Comparison of ENCODE assay signal across 23 cellular contexts in genomic region chr5:166356096-166356495, GRCh38.
DNase-seq lines count a peak whose midpoint lies in the region; ATAC-seq and TF ChIP-seq lines count a peak whose summit lies in the region.
"Had no signal": no experiment of that assay in that cellular context is flagged by ENCODE, and none has a peak within 500 bp of the region (broad histone marks: within the 10 kb centered on the region; RNA-seq: fewer than 3 reads in every experiment).

No MANE protein-coding gene starts in this region.

- no peak overlapping the region for H2BK12ac ChIP-seq in mesenchymal stem cell (ENCODE audit: low read length in 2 of 2)

- H3K9me3 ChIP-seq in mesenchymal stem cell (ENCODE audit: control insufficient read depth, low read length) = peaks cover 13% of the 10 kb centered on the region
- H3K9me3 ChIP-seq: A549; BE2C; BLaER1 treated with 17β-estradiol and CSF1 and Interleukin-3, amounts not matched to agents 10 nM and 100 nM had no signal

- no peak overlapping the region for H3K23ac ChIP-seq in mesenchymal stem cell (ENCODE audit: low read length in 2 of 2)

- intact Hi-C loops in activated CD4-positive, alpha-beta memory T cell treated with anti-CD3 and anti-CD28 coated beads for 36 hours (cut with micrococcal nuclease) = no loop called here

- no peak overlapping the region for H3K4me2 ChIP-seq in mesenchymal stem cell (ENCODE audit: low read length, poor library complexity, severe bottlenecking)
- H3K4me2 ChIP-seq: A549; BLaER1 treated with 17β-estradiol and CSF1 and Interleukin-3, amounts not matched to agents 10 nM and 100 nM; GM23338 had no signal

- no peak overlapping the region for H2BK15ac ChIP-seq in mesenchymal stem cell (ENCODE audit: low read depth, poor library complexity, severe bottlenecking)

- no peak overlapping the region for H3K4me3 Mint-ChIP-seq in glutamatergic neuron (ENCODE audit: unreplicated experiment)
- H3K4me3 Mint-ChIP-seq in nephron progenitor cell = no peak overlapping the region
- no peak overlapping the region for H3K4me3 Mint-ChIP-seq in activated T-cell treated with anti-CD3 and anti-CD28 coated beads, Interleukin-2, amount 50 U/mL, for 72 hours
- no peak overlapping the region for H3K4me3 Mint-ChIP-seq in activated CD4-positive, alpha-beta memory T cell treated with anti-CD3 and anti-CD28 coated beads for 36 hours
- H3K4me3 Mint-ChIP-seq: CD14-positive monocyte; CD4-positive, alpha-beta T cell; CD8-positive, alpha-beta memory T cell; GM23338; H9 had no signal

- 49% methylated on average over 3 of the region's 5 CpGs for WGBS in mesenchymal stem cell

- H4K91ac ChIP-seq in mesenchymal stem cell (ENCODE audit: low read length) = no peak overlapping the region

- no peak overlapping the region for H2AK5ac ChIP-seq in mesenchymal stem cell (ENCODE audit: low read length, severe bottlenecking)

- no peak overlapping the region for H3K4me3 ChIP-seq in mesenchymal stem cell (ENCODE audit: insufficient read depth in 1 of 2, low read depth in 1 of 2, low read length in 2 of 2)
- H3K4me3 ChIP-seq: A549; BLaER1 treated with 17β-estradiol and CSF1 and Interleukin-3, amounts not matched to agents 10 nM and 100 nM; GM23338 had no signal

- H4K8ac ChIP-seq in mesenchymal stem cell (ENCODE audit: low read length) = no peak overlapping the region

- H3K4ac ChIP-seq in mesenchymal stem cell (ENCODE audit: low read depth in 1 of 2, low read length in 2 of 2) = no peak overlapping the region

- no peak overlapping the region for H3K14ac ChIP-seq in mesenchymal stem cell (ENCODE audit: low read length in 2 of 2)

- peak overlapping the region; percentile 34 for H2BK120ac ChIP-seq in mesenchymal stem cell (ENCODE audit: low read depth, low read length)

- no peaks in the 10 kb centered on the region for H3K4me1 ChIP-seq in mesenchymal stem cell (ENCODE audit: control insufficient read depth, insufficient read depth, low read depth, low read length)
- H3K4me1 ChIP-seq: A549; BE2C; BLaER1 treated with 17β-estradiol and CSF1 and Interleukin-3, amounts not matched to agents 10 nM and 100 nM had no signal

- CTCF ChIA-PET in activated CD4-positive, alpha-beta memory T cell treated with anti-CD3 and anti-CD28 coated beads for 36 hours (lab: Charles Lee) = no interaction called here

- H3K27me3 Mint-ChIP-seq in glutamatergic neuron (ENCODE audit: unreplicated experiment) (no peaks in the 10 kb centered on the region), nephron progenitor cell (ENCODE audit: low read depth, poor library complexity) (no peaks in the 10 kb centered on the region)
- H3K27me3 Mint-ChIP-seq in activated T-cell treated with anti-CD3 and anti-CD28 coated beads, Interleukin-2, amount 50 U/mL, for 72 hours (ENCODE audit: low read depth) = no peaks in the 10 kb centered on the region
- no peaks in the 10 kb centered on the region for H3K27me3 Mint-ChIP-seq in activated CD4-positive, alpha-beta memory T cell treated with anti-CD3 and anti-CD28 coated beads for 36 hours
- H3K27me3 Mint-ChIP-seq: CD4-positive, alpha-beta T cell; CD8-positive, alpha-beta memory T cell had no signal

- H2BK5ac ChIP-seq in mesenchymal stem cell (ENCODE audit: low read depth, low read length, poor library complexity, severe bottlenecking) = no peak overlapping the region

- no peaks in the 10 kb centered on the region for H3K36me3 ChIP-seq in mesenchymal stem cell (ENCODE audit: control insufficient read depth in 1 of 2, insufficient read depth in 2 of 2, low read depth in 1 of 2, low read length in 2 of 2)
- H3K36me3 ChIP-seq: BE2C; BLaER1 treated with 17β-estradiol and CSF1 and Interleukin-3, amounts not matched to agents 10 nM and 100 nM had no signal

- H3K27ac ChIP-seq in mesenchymal stem cell (ENCODE audit: low read length, poor library complexity, severe bottlenecking) = no peak overlapping the region
- H3K27ac ChIP-seq: A549; BLaER1 treated with 17β-estradiol and CSF1 and Interleukin-3, amounts not matched to agents 10 nM and 100 nM had no signal

- no peak overlapping the region for H3K9ac ChIP-seq in mesenchymal stem cell (ENCODE audit: low read length)
- H3K9ac ChIP-seq: BLaER1 treated with 17β-estradiol and CSF1 and Interleukin-3, amounts not matched to agents 10 nM and 100 nM had no signal

- H3K27ac Mint-ChIP-seq in glutamatergic neuron (ENCODE audit: unreplicated experiment) = peak overlapping the region; percentile 15
- H3K27ac Mint-ChIP-seq in nephron progenitor cell = peak overlapping the region; percentile 11
- no peak overlapping the region for H3K27ac Mint-ChIP-seq in activated T-cell treated with anti-CD3 and anti-CD28 coated beads, Interleukin-2, amount 50 U/mL, for 72 hours
- H3K27ac Mint-ChIP-seq in activated CD4-positive, alpha-beta memory T cell treated with anti-CD3 and anti-CD28 coated beads for 36 hours = no peak overlapping the region
- H3K27ac Mint-ChIP-seq: CD14-positive monocyte; CD4-positive, alpha-beta T cell; CD8-positive, alpha-beta memory T cell; GM23338 had no signal

- POLR2A ChIA-PET in activated CD4-positive, alpha-beta memory T cell treated with anti-CD3 and anti-CD28 coated beads for 36 hours (lab: Charles Lee) = no interaction called here

- H2AFZ ChIP-seq in mesenchymal stem cell (ENCODE audit: low read depth, low read length) = no peak overlapping the region
- H2AFZ ChIP-seq: GM23338 had no signal

- no peaks in the 10 kb centered on the region for H3K27me3 ChIP-seq in mesenchymal stem cell (ENCODE audit: control insufficient read depth in 1 of 2, insufficient read depth in 1 of 2, low read length in 2 of 2)
- H3K27me3 ChIP-seq: BE2C; BLaER1 treated with 17β-estradiol and CSF1 and Interleukin-3, amounts not matched to agents 10 nM and 100 nM had no signal

- no peaks in the 10 kb centered on the region for H3K79me1 ChIP-seq in mesenchymal stem cell (replicated peaks; ENCODE audit: low read length, poor library complexity, severe bottlenecking)

- H3K4me1 Mint-ChIP-seq in glutamatergic neuron (ENCODE audit: low read depth, unreplicated experiment) = peaks cover 15% of the 10 kb centered on the region
- H3K4me1 Mint-ChIP-seq in nephron progenitor cell = peaks cover 4% of the 10 kb centered on the region
- H3K4me1 Mint-ChIP-seq in activated T-cell treated with anti-CD3 and anti-CD28 coated beads, Interleukin-2, amount 50 U/mL, for 72 hours (ENCODE audit: low read depth) = no peaks in the 10 kb centered on the region
- no peaks in the 10 kb centered on the region for H3K4me1 Mint-ChIP-seq in activated CD4-positive, alpha-beta memory T cell treated with anti-CD3 and anti-CD28 coated beads for 36 hours (ENCODE audit: low read depth)
- H3K4me1 Mint-ChIP-seq: CD14-positive monocyte; CD8-positive, alpha-beta memory T cell had no signal

- H3K36me3 Mint-ChIP-seq in glutamatergic neuron (ENCODE audit: unreplicated experiment) (no peaks in the 10 kb centered on the region), nephron progenitor cell (ENCODE audit: low read depth) (no peaks in the 10 kb centered on the region)
- no peaks in the 10 kb centered on the region for H3K36me3 Mint-ChIP-seq in activated T-cell treated with anti-CD3 and anti-CD28 coated beads, Interleukin-2, amount 50 U/mL, for 72 hours (ENCODE audit: insufficient read depth in 2 of 2)
- no peaks in the 10 kb centered on the region for H3K36me3 Mint-ChIP-seq in activated CD4-positive, alpha-beta memory T cell treated with anti-CD3 and anti-CD28 coated beads for 36 hours
- H3K36me3 Mint-ChIP-seq: CD14-positive monocyte; CD8-positive, alpha-beta memory T cell had no signal

- DNase-seq in NCI-H226 (peak; percentile 80), glutamatergic neuron (no peak), mesenchymal stem cell (no peak), nephron progenitor cell (no peak), NCI-H1092 (lab: John Stamatoyannopoulos, UW) (no peak)
- no peak for DNase-seq in activated T-cell treated with anti-CD3 and anti-CD28 coated beads, Interleukin-2, amount 50 U/mL, for 72 hours
- DNase-seq in activated CD4-positive, alpha-beta memory T cell treated with anti-CD3 and anti-CD28 coated beads for 36 hours = no peak
- DNase-seq: 8988T; ACHN; AML-193; BE2C; CD4-positive, alpha-beta T cell; CD8-positive, alpha-beta memory T cell; DMS 273 treated with DMSO at 0.1 percent for 48 hours; DMS79; GF-D8; H9 had no signal

- ATAC-seq in activated T-cell treated with anti-CD3 and anti-CD28 coated beads, Interleukin-2, amount 50 U/mL, for 72 hours (replicated peaks in 1 of 2) = no peak
- ATAC-seq in HG03135 (IDR thresholded peaks at IDR 0.05; ENCODE audit: unreplicated experiment) = no peak
- ATAC-seq: A549, GM23338, HCT116 had no signal

- H3K18ac ChIP-seq in mesenchymal stem cell (ENCODE audit: low read depth in 1 of 2, low read length in 2 of 2) = peak overlapping the region in 1 of 2 experiments; percentile 21

- TF ChIP-seq CTCF in glutamatergic neuron (IDR thresholded peaks at IDR 0.05; ENCODE audit: partially characterized antibody, unreplicated experiment) (no peak), nephron progenitor cell (IDR thresholded peaks at IDR 0.05) (no peak)

- H3K9me3 Mint-ChIP-seq in glutamatergic neuron (ENCODE audit: unreplicated experiment) = no peaks in the 10 kb centered on the region
- H3K9me3 Mint-ChIP-seq in nephron progenitor cell = peaks cover 18% of the 10 kb centered on the region
- peaks cover 2 to 11% of the 10 kb centered on the region in 2 donors for H3K9me3 Mint-ChIP-seq in activated T-cell treated with anti-CD3 and anti-CD28 coated beads, Interleukin-2, amount 50 U/mL, for 72 hours
- peaks cover 15% of the 10 kb centered on the region for H3K9me3 Mint-ChIP-seq in activated CD4-positive, alpha-beta memory T cell treated with anti-CD3 and anti-CD28 coated beads for 36 hours
- H3K9me3 Mint-ChIP-seq: GM23338 had no signal

Comparison
In these comparisons a context has a peak if more than half of its experiments do, and no peak if none do; other contexts are left out.
1. H3K27ac Mint-ChIP-seq: peak in glutamatergic neuron (single experiment) and nephron progenitor cell (single experiment); none in activated T-cell treated with anti-CD3 and anti-CD28 coated beads, Interleukin-2, amount 50 U/mL, for 72 hours (single experiment) and activated CD4-positive, alpha-beta memory T cell treated with anti-CD3 and anti-CD28 coated beads for 36 hours (single experiment).